Comparison of ENCODE assay signal across 24 cellular contexts in genomic region chr5:949815-950560, GRCh38. TPM values are rescaled to one million over a fixed set of nuclear protein-coding genes. Genes with fewer than 3 reads are reported as not detected.
DNase-seq lines count a peak whose midpoint lies in the region; ATAC-seq and TF ChIP-seq lines count a peak whose summit lies in the region.
"Had no signal": no experiment of that assay in that cellular context is flagged by ENCODE, and none has a peak within 500 bp of the region (broad histone marks: within the 10 kb centered on the region; RNA-seq: fewer than 3 reads in every experiment).

No MANE protein-coding gene starts in this region.

- H3K4me3 Mint-ChIP-seq in endodermal cell, result no peak overlapping the region
- H3K4me3 Mint-ChIP-seq: CD4-positive, CD25-positive, alpha-beta regulatory T cell; T-helper 1 cell treated with Interleukin-12 subunit alpha and Interleukin-12 subunit beta and Interleukin-4 antibody, amounts not matched to agents 30 μg/mL and 1 μg/mL, for 36 hours had no signal

- no peaks in the 10 kb centered on the region for H3K4me1 Mint-ChIP-seq in endodermal cell

- H3K36me3 ChIP-seq in HEK293 (ENCODE audit: control insufficient read depth in 2 of 2, insufficient read depth in 1 of 2, low read length in 2 of 2) (no peaks in the 10 kb centered on the region), endodermal cell (ENCODE audit: control insufficient read depth, insufficient read depth, low read length) (no peaks in the 10 kb centered on the region)
- H3K36me3 ChIP-seq: BLaER1, MG63 had no signal

- H3K27me3 ChIP-seq in endodermal cell (ENCODE audit: control insufficient read depth, insufficient read depth, low read length, poor library complexity, severe bottlenecking), result no peaks in the 10 kb centered on the region
- H3K27me3 ChIP-seq: MG63 had no signal

- TF ChIP-seq CTCF in HEK293 (tag by site-specific recombination; IDR thresholded peaks at IDR 0.05) (no peak), endodermal cell (conservative IDR thresholded peaks at IDR 0.05) (peak; percentile 23)

- H3K4me1 ChIP-seq in HEK293 (ENCODE audit: control insufficient read depth, insufficient read depth, low read length) (peaks cover 6% of the 10 kb centered on the region; the same call in 1 of the 2 replicates), endodermal cell (ENCODE audit: control insufficient read depth, insufficient read depth, low read length) (no peaks in the 10 kb centered on the region)

- no peak overlapping the region for H3K27ac ChIP-seq in HEK293 (ENCODE audit: extremely low read depth, low read depth, low read length)
- H3K27ac ChIP-seq in endodermal cell (ENCODE audit: low read depth, low read length), result no peak overlapping the region
- H3K27ac ChIP-seq: BLaER1, RWPE1, SK-N-MC had no signal

- peaks cover 15% of the 10 kb centered on the region for H3K27me3 Mint-ChIP-seq in endodermal cell (ENCODE audit: insufficient read depth)

- no peak overlapping the region for H3K27ac Mint-ChIP-seq in endodermal cell
- H3K27ac Mint-ChIP-seq: CD4-positive, CD25-positive, alpha-beta regulatory T cell; T-helper 1 cell treated with Interleukin-12 subunit alpha and Interleukin-12 subunit beta and Interleukin-4 antibody, amounts not matched to agents 30 μg/mL and 1 μg/mL, for 36 hours had no signal

- no peaks in the 10 kb centered on the region for H3K9me3 ChIP-seq in HEK293 (ENCODE audit: control insufficient read depth, insufficient read depth, low read depth, low read length)
- H3K9me3 ChIP-seq in endodermal cell (ENCODE audit: control insufficient read depth, low read length), result no peaks in the 10 kb centered on the region

- no peaks in the 10 kb centered on the region for H3K9me3 Mint-ChIP-seq in endodermal cell
- H3K9me3 Mint-ChIP-seq: CD4-positive, CD25-positive, alpha-beta regulatory T cell; T-helper 1 cell treated with Interleukin-12 subunit alpha and Interleukin-12 subunit beta and Interleukin-4 antibody, amounts not matched to agents 30 μg/mL and 1 μg/mL, for 36 hours had no signal

- CTCF ChIA-PET in HEK293 (lab: Yijun Ruan, JAX), result interaction anchor here (0.7 to 3.4 kb wide), 7 partner anchors 17 to 192 kb away, joined by 3 to 14 read pairs (median 4); no protein-coding TSS in a partner anchor

- WGBS in endodermal cell (ENCODE audit: insufficient coverage in 1 of 2, insufficient read length in 1 of 2), 2 experiments, result 93 to 99% methylated on average over 12 to 17 of the region's 17 CpGs

- H3K9ac ChIP-seq in endodermal cell (ENCODE audit: extremely low read depth, low read length, poor library complexity, severe bottlenecking), result no peak overlapping the region
- H3K9ac ChIP-seq: BLaER1 had no signal

- H3K4me3 ChIP-seq in HEK293 (ENCODE audit: low read depth, low read length) (no peak overlapping the region), endodermal cell (ENCODE audit: low read length) (no peak overlapping the region)
- H3K4me3 ChIP-seq: BLaER1, MG63, SK-N-MC had no signal

- ATAC-seq in HG03378 (IDR thresholded peaks at IDR 0.05; ENCODE audit: unreplicated experiment), result no peak
- ATAC-seq in GM18861 (IDR thresholded peaks at IDR 0.05; ENCODE audit: unreplicated experiment), result no peak
- ATAC-seq: HCT116, Panc1 had no signal

- DNase-seq in D341Med (ENCODE audit: low spot score), result peak; percentile 4
- DNase-seq in NCI-H748 treated with DMSO at 0.1 percent for 48 hours (lab: John Stamatoyannopoulos, UW), result peak; percentile 72
- DNase-seq in endodermal cell, result no peak
- no peak for DNase-seq in NCI-H2227 treated with DMSO at 0.1 percent for 48 hours (lab: John Stamatoyannopoulos, UW)
- DNase-seq in HCEC 1CT, result no peak
- DNase-seq: CD4-positive, CD25-positive, alpha-beta regulatory T cell; KG1; MG63; NCI-H1105 treated with DMSO at 0.1 percent for 48 hours; NCI-H1694 treated with DMSO at 0.1 percent for 48 hours; NCI-H2171; NCI-H524; SHP77 treated with DMSO at 0.1 percent for 48 hours had no signal

- H3K36me3 Mint-ChIP-seq in endodermal cell (ENCODE audit: low read depth), result no peaks in the 10 kb centered on the region

- POLR2A ChIA-PET in HEK293 (lab: Yijun Ruan, JAX), result interaction anchor here (0.6 kb wide), 1 partner anchor 15 kb away, joined by 3 read pairs; no protein-coding TSS in a partner anchor

TF ChIP-seq in HEK293, 187 proteins besides CTCF, POLR2A, EP300 and RAD21:
- TF ChIP-seq ZNF558 (tag by site-specific recombination; IDR thresholded peaks at IDR 0.05), result peak; percentile 99
- TF ChIP-seq ZNF155 (tag by site-specific recombination; IDR thresholded peaks at IDR 0.05), result no peak

RNA-seq across cellular contexts. Expression of gene TRIP13, which starts 57.3 kb away (rescaled TPM):
- total RNA-seq in endodermal cell, result 10 to 100 TPM; 21.9 to 32.4 TPM
- 31.7 TPM for polyA plus RNA-seq in endodermal cell (2013, experiment 1 of 2)
- 31.8 TPM for polyA plus RNA-seq in endodermal cell (2013, experiment 2 of 2)

RNA-seq across cellular contexts. Expression of gene BRD9, which starts 57.4 kb away (rescaled TPM):
- total RNA-seq in endodermal cell, result 10 to 100 TPM; 58.2 to 67.9 TPM
- 48.1 TPM for polyA plus RNA-seq in endodermal cell (2013, experiment 1 of 2)
- polyA plus RNA-seq in endodermal cell (2013, experiment 2 of 2), result 43.1 TPM

RNA-seq across cellular contexts. Expression of gene NKD2, which starts 58.6 kb away (rescaled TPM):
- 10 to 100 TPM; 11.2 to 13.9 TPM for total RNA-seq in endodermal cell
- 63.1 TPM for polyA plus RNA-seq in endodermal cell (2013, experiment 1 of 2)
- 59.4 TPM for polyA plus RNA-seq in endodermal cell (2013, experiment 2 of 2)
- total RNA-seq: CD4-positive, CD25-positive, alpha-beta regulatory T cell; HT1080 had no signal
- polyA plus RNA-seq: AG04450; CD4-positive, CD25-positive, alpha-beta regulatory T cell had no signal

Comparison
In these comparisons a context has a peak if more than half of its experiments do, and no peak if none do; other contexts are left out.
1. DNase-seq: peak in D341Med (single experiment) and NCI-H748 treated with DMSO at 0.1 percent for 48 hours (single experiment); none in endodermal cell (single experiment), NCI-H2227 treated with DMSO at 0.1 percent for 48 hours (single experiment) and HCEC 1CT (single experiment).